ENCODE assay signal across 24 cellular contexts in genomic region chr7:4751398-4751947, GRCh38. TPM values are rescaled to one million over a fixed set of nuclear protein-coding genes. Genes with fewer than 3 reads are reported as not detected.
DNase-seq lines count a peak whose midpoint lies in the region; ATAC-seq, FAIRE-seq and TF ChIP-seq lines count a peak whose summit lies in the region.
"Had no signal": no experiment of that assay in that cellular context is flagged by ENCODE, and none has a peak within 500 bp of the region (broad histone marks: within the 10 kb centered on the region; RNA-seq: fewer than 3 reads in every experiment).

No MANE protein-coding gene starts in this region.

- TF ChIP-seq CTCF in IMR-90 (conservative IDR thresholded peaks at IDR 0.05; ENCODE audit: low read depth, low read length), result no peak

- H4K20me1 ChIP-seq in IMR-90 (ENCODE audit: insufficient read depth, low read length), result peaks cover 17% of the 10 kb centered on the region; the same call in 1 of the 2 replicates

- no peak overlapping the region for H3K4me2 ChIP-seq in IMR-90 (ENCODE audit: low read depth, low read length)

- ATAC-seq in IMR-90 (ENCODE audit: low read depth), result no peak
- ATAC-seq in GM18868 (IDR thresholded peaks at IDR 0.05; ENCODE audit: unreplicated experiment), result no peak
- ATAC-seq in GM18870 (IDR thresholded peaks at IDR 0.05; ENCODE audit: unreplicated experiment), result no peak
- ATAC-seq: left lung; naive thymus-derived CD8-positive, alpha-beta T cell; sciatic nerve had no signal

- POLR2A ChIA-PET in IMR-90 (lab: Charles Lee; ENCODE audit: unreplicated experiment), result no interaction called here

- CTCF ChIA-PET in IMR-90 (lab: Yijun Ruan, JAX), result no interaction called here

- dilution Hi-C loops in IMR-90 (cut with HindIII; ENCODE audit: low sequenced_read_pairs, unreplicated experiment), result no loop called here

- H3K4me3 ChIP-seq in IMR-90 (ENCODE audit: insufficient read depth, low read depth, low read length), result no peak overlapping the region
- H3K4me3 ChIP-seq: left lung had no signal

- intact Hi-C loops in IMR-90 (cut with micrococcal nuclease), result no loop called here

- TF ChIP-seq RAD21 in IMR-90 (IDR thresholded peaks at IDR 0.05; ENCODE audit: low read length), result no peak

- no peak overlapping the region; the same call in 1 of the 2 replicates for H2AK5ac ChIP-seq in IMR-90 (ENCODE audit: low read depth, low read length)

- no peak overlapping the region for H3K4ac ChIP-seq in IMR-90 (ENCODE audit: low read depth, low read length)

- in situ Hi-C loops in IMR-90 (cut with MboI; ENCODE audit: low sequenced_read_pairs), result loop anchor here (25.0 kb wide), 1 partner anchor 1889 kb away; no protein-coding TSS in a partner anchor

- no peak overlapping the region for H4K5ac ChIP-seq in IMR-90 (ENCODE audit: low read depth, low read length)

- H4K91ac ChIP-seq in IMR-90 (ENCODE audit: insufficient read depth, low read depth, low read length), result no peak overlapping the region

- no peak for TF ChIP-seq POLR2A in IMR-90 (IDR thresholded peaks at IDR 0.05; ENCODE audit: low read depth, low read length)

- H3K14ac ChIP-seq in IMR-90 (replicated peaks; ENCODE audit: low read depth, low read length), result no peak overlapping the region

- H3K18ac ChIP-seq in IMR-90 (ENCODE audit: low read depth, low read length), result no peak overlapping the region

- no peak overlapping the region for H2BK5ac ChIP-seq in IMR-90 (ENCODE audit: low read depth, low read length, poor library complexity, severe bottlenecking)

- no peak overlapping the region for H2BK20ac ChIP-seq in IMR-90 (ENCODE audit: low read depth, low read length)

- peaks cover 12 to 61% of the 10 kb centered on the region in 2 experiments for H3K79me1 ChIP-seq in IMR-90 (ENCODE audit: low read depth in 1 of 2, low read length in 2 of 2)

- peaks cover 60% of the 10 kb centered on the region for H3K36me3 ChIP-seq in IMR-90 (ENCODE audit: control insufficient read depth, insufficient read depth, low read length)

- H3K56ac ChIP-seq in IMR-90 (ENCODE audit: extremely low read depth, insufficient read depth, low read length), result no peak overlapping the region

- no peak overlapping the region for H2AFZ ChIP-seq in IMR-90 (replicated peaks; ENCODE audit: low read length, poor library complexity)

- H4K8ac ChIP-seq in IMR-90 (ENCODE audit: low read depth in 2 of 2, low read length in 2 of 2), result no peak overlapping the region

- peaks cover 3% of the 10 kb centered on the region; the same call in 1 of the 2 replicates for H3K4me1 ChIP-seq in IMR-90 (ENCODE audit: control insufficient read depth, insufficient read depth, low read length)

- peak overlapping the region; percentile 61 for H2AK9ac ChIP-seq in IMR-90 (replicated peaks; ENCODE audit: low read depth, low read length, poor library complexity)

- no peak overlapping the region for H3K27ac ChIP-seq in IMR-90 (ENCODE audit: insufficient read depth, low read length)
- H3K27ac ChIP-seq in caudate nucleus (ENCODE audit: low read depth, low read length), result peak overlapping the region; percentile 90
- peak overlapping the region; percentile 97 for H3K27ac ChIP-seq in temporal lobe (ENCODE audit: low read depth, low read length)
- H3K27ac ChIP-seq: left lung had no signal

- no peak overlapping the region for H2BK120ac ChIP-seq in IMR-90 (ENCODE audit: low read depth, low read length)

- 96% methylated on average over 10 of the region's 20 CpGs; no CpG with 5 or more reads in 1 of the 2 experiments for WGBS in IMR-90 (ENCODE audit: extremely low coverage in 2 of 2, insufficient read length in 1 of 2), 2 experiments

- BruUV-seq in IMR-90 (replicated peaks; lab: Mats Ljungman, UMichigan), result no TSS peak

- no peaks in the 10 kb centered on the region for H3K27me3 ChIP-seq in IMR-90 (ENCODE audit: control insufficient read depth, insufficient read depth, low read length)
- H3K27me3 ChIP-seq: left lung had no signal

- H3K23ac ChIP-seq in IMR-90 (ENCODE audit: low read depth, low read length), result no peak overlapping the region

- no peaks in the 10 kb centered on the region for H3K9me1 ChIP-seq in IMR-90 (ENCODE audit: insufficient read depth, low read length)

- H3K9ac ChIP-seq in IMR-90 (ENCODE audit: low read depth, low read length), result no peak overlapping the region

- no peaks in the 10 kb centered on the region for H3K9me3 ChIP-seq in IMR-90 (ENCODE audit: control insufficient read depth, insufficient read depth, low read length)
- H3K9me3 ChIP-seq: left lung had no signal

- DNase-seq in IMR-90, result no peak
- peak in 47 of 61 donors; percentile 8 to 83 (median 46) for DNase-seq in caudate nucleus (lab: John Stamatoyannopoulos, UW)
- peak; percentile 52 for DNase-seq in midbrain (lab: John Stamatoyannopoulos, UW)
- no peak for DNase-seq in HTR-8/SVneo (ENCODE audit: insufficient read length, low spot score)
- DNase-seq: activated CD4-positive, alpha-beta T cell treated with anti-CD3 and anti-CD28 coated beads, Interleukin-2, amount 50 U/mL, for 48 hours; activated CD4-positive, CD25-positive, alpha-beta regulatory T cell; activated CD8-positive, alpha-beta memory T cell treated with anti-CD3 and anti-CD28 coated beads, Interleukin-2, amount 50 U/mL, for 4 hours; CD8-positive, alpha-beta memory T cell; effector memory CD4-positive, alpha-beta T cell; erythroblast; GF-D8; GOT3; immature natural killer cell; KG1; left lung; naive thymus-derived CD8-positive, alpha-beta T cell; NCI-H146; NCI-H510A treated with DMSO at 0.1 percent for 48 hours; stimulated activated CD4-positive, alpha-beta T cell treated with anti-CD3 and anti-CD28 coated beads, Interleukin-15, amount 100 ng/mL, for 24 hours had no signal

- H2BK15ac ChIP-seq in IMR-90 (ENCODE audit: low read depth, low read length), result no peak overlapping the region

- FAIRE-seq in HTR-8/SVneo (lab: Jason Lieb, UNC), result no peak
- FAIRE-seq: GM18507 had no signal

TF ChIP-seq in IMR-90, 13 proteins besides CTCF, POLR2A, EP300 and RAD21:
- TF ChIP-seq CHD1 (IDR thresholded peaks at IDR 0.05; ENCODE audit: low read depth, low read length), result no peak
- no peak for TF ChIP-seq CEBPB (IDR thresholded peaks at IDR 0.05; ENCODE audit: low read depth, low read length)
- TF ChIP-seq SMC3 (IDR thresholded peaks at IDR 0.05; ENCODE audit: low read depth, low read length), result no peak
- TF ChIP-seq USF2 (IDR thresholded peaks at IDR 0.05; ENCODE audit: low read depth, low read length), result no peak
- TF ChIP-seq MAZ (IDR thresholded peaks at IDR 0.05; ENCODE audit: borderline replicate concordance, low read depth, low read length), result no peak
- no peak for TF ChIP-seq ELK1 (IDR thresholded peaks at IDR 0.05; ENCODE audit: borderline replicate concordance, low read depth, low read length)
- TF ChIP-seq FOS (IDR thresholded peaks at IDR 0.05; ENCODE audit: low read depth, low read length), result no peak
- no peak for TF ChIP-seq RFX5 (IDR thresholded peaks at IDR 0.05; ENCODE audit: low read depth, low read length)
- no peak for TF ChIP-seq NFE2L2 (IDR thresholded peaks at IDR 0.05; ENCODE audit: low read depth, low read length)
- TF ChIP-seq MXI1 (IDR thresholded peaks at IDR 0.05; ENCODE audit: borderline replicate concordance, low read depth, low read length), result no peak
- no peak for TF ChIP-seq MAFK (IDR thresholded peaks at IDR 0.05; ENCODE audit: low read depth, low read length)
TF ChIP-seq in IMR-90: peak in this region for 0.

RNA-seq across cellular contexts. Expression of gene AP5Z1, which starts 23.9 kb away (rescaled TPM):
- total RNA-seq in IMR-90 (2012; rRNA removed) (9.2 and 9.7 TPM in 2 replicates), temporal lobe (9.3 TPM)
- 38.7 and 46.1 TPM in 2 replicates for polyA plus RNA-seq in IMR-90 (2012; rRNA removed)
- 18.8 and 31.7 TPM in 2 replicates for polyA plus RNA-seq in IMR-90 (2012; cell fraction: cytosol; rRNA removed)
- 152 and 486 TPM in 2 replicates for polyA plus RNA-seq in IMR-90 (2012; cell fraction: nucleus; rRNA removed; ENCODE audit: low replicate concordance)

Comparison
In these comparisons a context has a peak if more than half of its experiments do, and no peak if none do; other contexts are left out.
1. DNase-seq: peak in caudate nucleus (47 of 61) and midbrain (single experiment); none in IMR-90 (single experiment) and HTR-8/SVneo (single experiment).